Comparison of ENCODE assay signal across 6 cellular contexts in the genomic region with DNA sequence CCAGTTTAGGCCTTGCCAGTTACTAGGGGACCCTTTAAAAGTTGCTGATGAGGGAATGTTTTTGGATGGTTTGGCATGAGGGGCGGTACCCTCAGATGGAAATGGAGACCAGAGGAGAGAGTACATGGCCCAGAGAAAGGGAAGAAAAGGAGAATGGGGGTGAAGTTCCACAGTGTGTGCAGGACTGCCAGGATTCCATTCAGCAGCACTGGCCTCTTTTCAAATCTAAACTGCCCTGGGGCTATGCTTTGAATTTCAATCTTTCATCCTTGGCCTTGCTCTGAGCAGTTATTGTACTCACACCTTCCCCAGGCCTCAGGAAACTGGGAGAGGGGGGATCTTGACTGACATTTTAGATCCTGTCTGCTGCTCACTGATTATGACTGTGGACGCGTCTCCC. TPM values are rescaled to one million over a fixed set of nuclear protein-coding genes. Genes with fewer than 3 reads are reported as not detected.
DNase-seq lines count a peak whose midpoint lies in the region; ATAC-seq and TF ChIP-seq lines count a peak whose summit lies in the region.

No MANE protein-coding gene starts in this region.

- H3K18ac ChIP-seq in neuronal stem cell (ENCODE audit: low read length): no peak overlapping the region

- peak overlapping the region; percentile 33 to 74 (median 35) for H3K27ac Mint-ChIP-seq in IgD-negative memory B cell
- peak overlapping the region; percentile 100 for H3K27ac Mint-ChIP-seq in chondrocyte (ENCODE audit: unreplicated experiment)

- H3K36me3 Mint-ChIP-seq in IgD-negative memory B cell: peaks cover 9% of the 10 kb centered on the region
- H3K36me3 Mint-ChIP-seq in chondrocyte (ENCODE audit: low read depth): peaks cover 55% of the 10 kb centered on the region

- H4K91ac ChIP-seq in neuronal stem cell (ENCODE audit: low read depth, low read length, poor library complexity): no peak overlapping the region

- no peak for TF ChIP-seq POLR2A in sigmoid colon (IDR thresholded peaks at IDR 0.05)

- H2BK120ac ChIP-seq in neuronal stem cell (ENCODE audit: low read depth, low read length): no peak overlapping the region

- H3K9me3 Mint-ChIP-seq in IgD-negative memory B cell (no peaks in the 10 kb centered on the region), chondrocyte (ENCODE audit: low read depth) (no peaks in the 10 kb centered on the region)

- 90 to 91% methylated on average over 3 of the region's 3 CpGs for WGBS in sigmoid colon, 2 donors
- WGBS in neuronal stem cell (ENCODE audit: extremely low coverage in 2 of 2, insufficient read length in 2 of 2, insufficient replicate concordance in 1 of 2), 2 donors: no CpG with 5 or more reads among the region's 3 CpGs

- H3K27ac ChIP-seq in sigmoid colon (peak overlapping the region in 3 of 4 donors; percentile 98 to 100 (median 99)), neuronal stem cell (replicated peaks; ENCODE audit: low read length) (no peak overlapping the region)

- DNase-seq in chondrocyte (ENCODE audit: low spot score) (no peak), sigmoid colon (no peak), islet precursor cell (no peak), neuronal stem cell (ENCODE audit: low spot score) (no peak)

- no peak overlapping the region for H3K14ac ChIP-seq in neuronal stem cell (ENCODE audit: low read length)

- no peak overlapping the region for H2BK15ac ChIP-seq in neuronal stem cell (ENCODE audit: low read length)

- H3K23ac ChIP-seq in neuronal stem cell (ENCODE audit: low read depth, low read length, poor library complexity): no peak overlapping the region

- H3K4me1 ChIP-seq in sigmoid colon (peaks cover 0 to 65% (median 53%) of the 10 kb centered on the region in 4 donors), neuronal stem cell (ENCODE audit: control insufficient read depth in 2 of 2, insufficient read depth in 1 of 2, low read depth in 1 of 2, low read length in 2 of 2) (peaks cover 16 to 36% of the 10 kb centered on the region in 2 donors)

- ATAC-seq in HG03108 (IDR thresholded peaks at IDR 0.05; ENCODE audit: unreplicated experiment): no peak

- H2AFZ ChIP-seq in neuronal stem cell (ENCODE audit: low read length): no peak overlapping the region

- TF ChIP-seq CTCF in chondrocyte (IDR thresholded peaks at IDR 0.05): no peak
- TF ChIP-seq CTCF in sigmoid colon (IDR thresholded peaks at IDR 0.05): no peak

- peak overlapping the region in 2 of 4 donors; percentile 47 to 100 for H3K4me3 Mint-ChIP-seq in IgD-negative memory B cell
- peak overlapping the region; percentile 100 for H3K4me3 Mint-ChIP-seq in chondrocyte (ENCODE audit: unreplicated experiment)

- peaks cover 16% of the 10 kb centered on the region for H3K79me1 ChIP-seq in neuronal stem cell (ENCODE audit: low read depth, low read length)

- H3K9ac ChIP-seq in neuronal stem cell (ENCODE audit: low read depth, low read length, poor library complexity): no peak overlapping the region

- no peak for TF ChIP-seq EP300 in sigmoid colon (IDR thresholded peaks at IDR 0.05)

- no peak overlapping the region for H2AK5ac ChIP-seq in neuronal stem cell (ENCODE audit: low read depth, low read length)

- H3K4ac ChIP-seq in neuronal stem cell (ENCODE audit: low read length): no peak overlapping the region

- H3K27me3 Mint-ChIP-seq in IgD-negative memory B cell (no peaks in the 10 kb centered on the region), chondrocyte (ENCODE audit: low read depth) (no peaks in the 10 kb centered on the region)

- intact Hi-C loops in sigmoid colon (cut with DNase I): loop anchor here (10.0 kb wide), 1 partner anchor 489 kb away; no protein-coding TSS in a partner anchor

- peaks cover 24 to 44% (median 27%) of the 10 kb centered on the region in 3 donors for H3K4me1 Mint-ChIP-seq in IgD-negative memory B cell
- H3K4me1 Mint-ChIP-seq in chondrocyte (ENCODE audit: low read depth): peaks cover 68% of the 10 kb centered on the region

- no peaks in the 10 kb centered on the region for H3K27me3 ChIP-seq in sigmoid colon
- H3K27me3 ChIP-seq in neuronal stem cell (ENCODE audit: control insufficient read depth in 3 of 3, insufficient read depth in 3 of 3, low read depth in 1 of 3, low read length in 3 of 3): no peaks in the 10 kb centered on the region

- no peaks in the 10 kb centered on the region for H3K9me3 ChIP-seq in sigmoid colon
- no peaks in the 10 kb centered on the region for H3K9me3 ChIP-seq in neuronal stem cell (replicated peaks in 1 of 2; ENCODE audit: control insufficient read depth in 2 of 2, insufficient read depth in 1 of 2, low read depth in 1 of 2, low read length in 2 of 2)

- H3K4me2 ChIP-seq in neuronal stem cell (ENCODE audit: insufficient read depth, low read length, poor library complexity, severe bottlenecking): no peak overlapping the region

- no peak overlapping the region for H4K8ac ChIP-seq in neuronal stem cell (ENCODE audit: low read depth, low read length)

- H2BK12ac ChIP-seq in neuronal stem cell (ENCODE audit: low read length): no peak overlapping the region

- H3K36me3 ChIP-seq in sigmoid colon (peaks cover 46 to 65% (median 60%) of the 10 kb centered on the region in 4 donors), neuronal stem cell (replicated peaks in 1 of 2; ENCODE audit: control insufficient read depth in 2 of 2, insufficient read depth in 2 of 2, low read length in 2 of 2) (peaks cover 55 to 87% of the 10 kb centered on the region in 2 donors)

- no peak overlapping the region for H2BK5ac ChIP-seq in neuronal stem cell (ENCODE audit: low read length)

- H3K4me3 ChIP-seq in sigmoid colon (peak overlapping the region in 1 of 4 donors; percentile 93), neuronal stem cell (ENCODE audit: low read length in 2 of 2) (peak overlapping the region in 1 of 2 donors; percentile 82)

RNA-seq across cellular contexts. Expression of a gene that starts 3.0 kb away (rescaled TPM):
- 111 TPM for polyA plus RNA-seq in IgD-negative memory B cell
- total RNA-seq in chondrocyte: 125 to 380 TPM (median 374 TPM) in 3 replicates
- 10 to 100 TPM; 44.0 to 70.4 (median 50.4) TPM for total RNA-seq in sigmoid colon
- 100 to 1,000 TPM in 1 of 3 donors, 10 to 100 TPM in 2; 16.8 to 128 (median 39.1) TPM for polyA plus RNA-seq in sigmoid colon
- polyA plus RNA-seq in neuronal stem cell (2013, experiment 1 of 2): 54.5 TPM
- polyA plus RNA-seq in neuronal stem cell (2013, experiment 2 of 2): 51.5 TPM

RNA-seq across cellular contexts. Expression of a gene that starts 37.5 kb away (rescaled TPM):
- polyA plus RNA-seq in IgD-negative memory B cell: not detected
- not detected in 3 replicates for total RNA-seq in chondrocyte
- total RNA-seq in sigmoid colon: under 1 TPM; 0.16 to 0.55 (median 0.38) TPM
- polyA plus RNA-seq in sigmoid colon: under 1 TPM in 1 of 3 donors, not detected in 2; 0.60 TPM
- polyA plus RNA-seq in neuronal stem cell (2013, experiment 1 of 2): not detected
- polyA plus RNA-seq in neuronal stem cell (2013, experiment 2 of 2): not detected

RNA-seq across cellular contexts. Expression of a gene that starts 44.3 kb away (rescaled TPM):
- polyA plus RNA-seq in IgD-negative memory B cell: 57.5 TPM
- total RNA-seq in chondrocyte: 26.4 to 27.9 TPM (median 27.3 TPM) in 3 replicates
- total RNA-seq in sigmoid colon: 10 to 100 TPM; 22.8 to 39.7 (median 34.7) TPM
- polyA plus RNA-seq in sigmoid colon: 10 to 100 TPM; 11.6 to 47.6 (median 24.0) TPM
- 31.6 TPM for polyA plus RNA-seq in neuronal stem cell (2013, experiment 1 of 2)
- polyA plus RNA-seq in neuronal stem cell (2013, experiment 2 of 2): 30.7 TPM

RNA-seq across cellular contexts. Expression of a gene that starts 51.0 kb away (rescaled TPM):
- polyA plus RNA-seq in IgD-negative memory B cell: not detected
- 0.65 TPM in 1 of 3 replicates, not detected in the others for total RNA-seq in chondrocyte
- 1 to 10 TPM in 1 of 4 donors, not detected in 3; 2.1 TPM for total RNA-seq in sigmoid colon
- not detected for polyA plus RNA-seq in sigmoid colon
- polyA plus RNA-seq in neuronal stem cell (2013, experiment 1 of 2): not detected
- polyA plus RNA-seq in neuronal stem cell (2013, experiment 2 of 2): 0.11 TPM

RNA-seq across cellular contexts. Expression of a gene that starts 51.8 kb away (rescaled TPM):
- polyA plus RNA-seq in IgD-negative memory B cell (39.8 TPM), sigmoid colon (10 to 100 TPM; 27.8 to 31.2 (median 28.9) TPM)
- total RNA-seq in chondrocyte (44.0 to 52.2 TPM (median 45.5 TPM) in 3 replicates), sigmoid colon (10 to 100 TPM; 27.1 to 37.8 (median 31.2) TPM)
- 30.8 TPM for polyA plus RNA-seq in neuronal stem cell (2013, experiment 1 of 2)
- polyA plus RNA-seq in neuronal stem cell (2013, experiment 2 of 2): 30.7 TPM
